ENCODE assay signal across 8 cellular contexts in the genomic region with DNA sequence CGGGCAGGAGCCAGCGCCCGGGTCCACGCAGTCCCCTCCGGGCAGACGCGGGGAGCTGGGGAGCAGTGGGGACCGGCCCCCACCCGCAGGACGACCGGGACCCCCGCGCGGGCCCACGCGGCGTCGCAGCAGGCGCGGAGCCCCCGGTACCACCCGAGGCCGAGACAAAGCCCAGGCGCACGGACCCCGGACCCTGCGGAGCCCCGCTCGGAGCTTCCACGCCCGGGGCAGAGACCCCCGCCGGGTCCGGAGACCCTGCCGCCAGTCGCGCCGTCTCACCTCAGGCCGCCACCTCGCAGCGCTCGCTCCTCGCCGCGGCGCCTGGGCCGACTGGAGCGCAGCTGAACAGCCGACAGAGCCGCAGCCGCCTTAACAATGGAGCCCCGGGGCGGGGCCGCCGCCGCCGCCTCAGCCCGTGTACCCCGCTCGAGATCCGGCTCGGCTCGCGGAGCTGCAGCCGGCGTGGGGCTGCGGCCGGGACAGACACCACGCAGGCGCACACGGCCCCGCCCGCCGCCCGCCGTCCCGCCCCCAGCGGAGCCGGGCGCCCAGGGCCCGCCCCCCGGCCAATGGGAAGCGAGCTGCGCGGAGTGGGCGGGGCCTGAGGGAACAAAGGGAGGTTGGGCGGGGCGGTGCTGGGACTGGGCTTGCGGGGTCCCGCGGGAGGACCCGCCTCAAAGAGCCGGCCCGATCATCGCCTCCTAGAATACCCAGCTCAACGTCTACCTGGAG. TPM values are rescaled to one million over a fixed set of nuclear protein-coding genes. Genes with fewer than 3 reads are reported as not detected.
DNase-seq lines count a peak whose midpoint lies in the region; ATAC-seq lines count a peak whose summit lies in the region.

A gene with protein sequence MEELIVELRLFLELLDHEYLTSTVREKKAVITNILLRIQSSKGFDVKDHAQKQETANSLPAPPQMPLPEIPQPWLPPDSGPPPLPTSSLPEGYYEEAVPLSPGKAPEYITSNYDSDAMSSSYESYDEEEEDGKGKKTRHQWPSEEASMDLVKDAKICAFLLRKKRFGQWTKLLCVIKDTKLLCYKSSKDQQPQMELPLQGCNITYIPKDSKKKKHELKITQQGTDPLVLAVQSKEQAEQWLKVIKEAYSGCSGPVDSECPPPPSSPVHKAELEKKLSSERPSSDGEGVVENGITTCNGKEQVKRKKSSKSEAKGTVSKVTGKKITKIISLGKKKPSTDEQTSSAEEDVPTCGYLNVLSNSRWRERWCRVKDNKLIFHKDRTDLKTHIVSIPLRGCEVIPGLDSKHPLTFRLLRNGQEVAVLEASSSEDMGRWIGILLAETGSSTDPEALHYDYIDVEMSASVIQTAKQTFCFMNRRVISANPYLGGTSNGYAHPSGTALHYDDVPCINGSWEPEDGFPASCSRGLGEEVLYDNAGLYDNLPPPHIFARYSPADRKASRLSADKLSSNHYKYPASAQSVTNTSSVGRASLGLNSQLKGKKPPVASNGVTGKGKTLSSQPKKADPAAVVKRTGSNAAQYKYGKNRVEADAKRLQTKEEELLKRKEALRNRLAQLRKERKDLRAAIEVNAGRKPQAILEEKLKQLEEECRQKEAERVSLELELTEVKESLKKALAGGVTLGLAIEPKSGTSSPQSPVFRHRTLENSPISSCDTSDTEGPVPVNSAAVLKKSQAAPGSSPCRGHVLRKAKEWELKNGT (minus strand): TSS at position 485 of the 732 bp plus-strand sequence. CDS start 67,783 bp downstream, outside the sequence.

- peak; percentile 79 for ATAC-seq in GM18508 (IDR thresholded peaks at IDR 0.05; ENCODE audit: insufficient read depth, unreplicated experiment)
- ATAC-seq in HG02973 (IDR thresholded peaks at IDR 0.05; ENCODE audit: unreplicated experiment), result peak; percentile 87
- peak; percentile 98 for ATAC-seq in left lobe of liver

- DNase-seq in NCI-H226 (peak; percentile 80), dermis blood vessel endothelial cell (peak; percentile 93), left lobe of liver (ENCODE audit: low spot score) (peak; percentile 80), NOMO-1 treated with DMSO at 0.1 percent for 48 hours (lab: John Stamatoyannopoulos, UW; ENCODE audit: unreplicated experiment) (no peak)
- peak; percentile 87 to 89 for DNase-seq in activated CD4-positive, alpha-beta T cell treated with anti-CD3 and anti-CD28 coated beads, Interleukin-2, amount 50 U/mL, for 48 hours
- peak; percentile 76 to 88 (median 81) for DNase-seq in stimulated activated CD4-positive, alpha-beta T cell treated with anti-CD3 and anti-CD28 coated beads, Interleukin-1b, Interleukin-23, amount 100 ng/mL, for 24 hours (ENCODE audit: low read depth in 4 of 4, low spot score in 1 of 4)

RNA-seq across cellular contexts. Expression of the gene that starts here (rescaled TPM):
- total RNA-seq in dermis blood vessel endothelial cell (48.5 and 81.3 TPM in 2 replicates), left lobe of liver (1.3 TPM)

Comparison
In these comparisons a context has a peak if more than half of its experiments do, and no peak if none do; other contexts are left out.
1. RNA of the gene that starts here (total RNA-seq): 48.5 to 81.3 TPM in dermis blood vessel endothelial cell; 1.3 TPM in left lobe of liver (single experiment); every median in the first group is over 10 times any median in the second.
2. Peak in every context shown above with its lines, with median percentiles within 50 percentile points of each other: ATAC-seq.